In the genomic region with DNA sequence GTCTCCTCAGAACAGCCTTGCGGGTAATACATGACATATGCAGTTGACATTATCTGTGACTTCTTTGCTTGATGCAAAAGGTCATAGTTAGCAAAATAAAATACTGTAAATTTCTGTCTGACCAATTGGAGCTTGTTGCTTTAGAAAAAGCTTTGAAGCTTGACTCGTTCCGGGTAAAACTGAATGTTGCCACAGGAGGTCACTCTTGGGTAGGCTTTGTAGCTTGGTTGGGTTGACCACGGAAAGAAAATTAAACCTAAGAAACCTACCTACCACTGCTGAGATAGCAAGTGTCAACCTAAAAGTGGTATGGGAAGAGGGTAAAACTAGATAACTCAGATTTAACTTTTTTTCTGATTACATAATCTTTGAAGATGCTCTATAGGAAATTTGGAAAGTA, we compare ENCODE assay signal across 9 cellular contexts. TPM values are rescaled to one million over a fixed set of nuclear protein-coding genes. Genes with fewer than 3 reads are reported as not detected.
DNase-seq lines count a peak whose midpoint lies in the region; ATAC-seq lines count a peak whose summit lies in the region.
"Had no signal": no experiment of that assay in that cellular context is flagged by ENCODE, and none has a peak within 500 bp of the region (broad histone marks: within the 10 kb centered on the region; RNA-seq: fewer than 3 reads in every experiment).

No MANE protein-coding gene starts in this region.

- ATAC-seq in GM21619 (IDR thresholded peaks at IDR 0.05; ENCODE audit: unreplicated experiment) (peak; percentile 77), GM19328 (IDR thresholded peaks at IDR 0.05; ENCODE audit: unreplicated experiment) (no peak)
- ATAC-seq in activated naive CD8-positive, alpha-beta T cell treated with anti-CD3 and anti-CD28 coated beads, Interleukin-2, amount 10 ng/mL, durations not matched to agents 7 days and 5 days (ENCODE audit: low read depth) = peak; percentile 47
- peak; percentile 46 for ATAC-seq in stimulated activated naive CD8-positive, alpha-beta T cell treated with anti-CD3 and anti-CD28 coated beads, Interleukin-15, Interleukin-2, amounts not matched to agents 100 U/mL and 50 U/mL, for 24 hours

- peaks cover 6% of the 10 kb centered on the region for H3K36me3 Mint-ChIP-seq in activated naive CD8-positive, alpha-beta T cell treated with anti-CD3 and anti-CD28 coated beads, Interleukin-2, amount 10 ng/mL, durations not matched to agents 7 days and 5 days

- H3K4me3 Mint-ChIP-seq in activated naive CD8-positive, alpha-beta T cell treated with anti-CD3 and anti-CD28 coated beads, Interleukin-2, amount 10 ng/mL, durations not matched to agents 7 days and 5 days = no peak overlapping the region
- H3K4me3 Mint-ChIP-seq: stimulated activated naive CD8-positive, alpha-beta T cell treated with anti-CD3 and anti-CD28 coated beads, Interleukin-15, Interleukin-2, amounts not matched to agents 100 ng/mL and 50 ng/mL, for 24 hours had no signal

- peak; percentile 48 for DNase-seq in NCI-H82 (lab: John Stamatoyannopoulos, UW)
- no peak for DNase-seq in NCI-H82 treated with DMSO at 0.1 percent for 48 hours (lab: John Stamatoyannopoulos, UW; ENCODE audit: unreplicated experiment)
- DNase-seq in NCI-H526 treated with DMSO at 0.1 percent for 48 hours (lab: John Stamatoyannopoulos, UW) = peak; percentile 26
- no peak for DNase-seq in activated naive CD8-positive, alpha-beta T cell treated with anti-CD3 and anti-CD28 coated beads, Interleukin-2, amount 10 ng/mL, durations not matched to agents 7 days and 5 days
- peak; percentile 16 for DNase-seq in iPS-NIHi11 (ENCODE audit: low spot score)
- peak; percentile 27 for DNase-seq in stimulated activated naive CD8-positive, alpha-beta T cell treated with anti-CD3 and anti-CD28 coated beads, Interleukin-15, Interleukin-2, amounts not matched to agents 100 U/mL and 50 U/mL, for 24 hours

- H3K27ac Mint-ChIP-seq in activated naive CD8-positive, alpha-beta T cell treated with anti-CD3 and anti-CD28 coated beads, Interleukin-2, amount 10 ng/mL, durations not matched to agents 7 days and 5 days = no peak overlapping the region
- H3K27ac Mint-ChIP-seq: stimulated activated naive CD8-positive, alpha-beta T cell treated with anti-CD3 and anti-CD28 coated beads, Interleukin-15, Interleukin-2, amounts not matched to agents 100 ng/mL and 50 ng/mL, for 24 hours had no signal

- no peaks in the 10 kb centered on the region for H3K9me3 Mint-ChIP-seq in activated naive CD8-positive, alpha-beta T cell treated with anti-CD3 and anti-CD28 coated beads, Interleukin-2, amount 10 ng/mL, durations not matched to agents 7 days and 5 days
- H3K9me3 Mint-ChIP-seq: stimulated activated naive CD8-positive, alpha-beta T cell treated with anti-CD3 and anti-CD28 coated beads, Interleukin-15, Interleukin-2, amounts not matched to agents 100 ng/mL and 50 ng/mL, for 24 hours had no signal

- POLR2A ChIA-PET in activated naive CD8-positive, alpha-beta T cell treated with anti-CD3 and anti-CD28 coated beads, Interleukin-2, amount 10 ng/mL, durations not matched to agents 7 days and 5 days (lab: Charles Lee) = interaction anchor here (0.7 to 1.3 kb wide), 2 partner anchors 21 to 23 kb away, joined by 4 read pairs; a partner anchor contains a TSS

- no peaks in the 10 kb centered on the region for H3K27me3 Mint-ChIP-seq in activated naive CD8-positive, alpha-beta T cell treated with anti-CD3 and anti-CD28 coated beads, Interleukin-2, amount 10 ng/mL, durations not matched to agents 7 days and 5 days
- H3K27me3 Mint-ChIP-seq: stimulated activated naive CD8-positive, alpha-beta T cell treated with anti-CD3 and anti-CD28 coated beads, Interleukin-15, Interleukin-2, amounts not matched to agents 100 ng/mL and 50 ng/mL, for 24 hours had no signal

- peaks cover 25% of the 10 kb centered on the region for H3K4me1 Mint-ChIP-seq in activated naive CD8-positive, alpha-beta T cell treated with anti-CD3 and anti-CD28 coated beads, Interleukin-2, amount 10 ng/mL, durations not matched to agents 7 days and 5 days

RNA-seq across cellular contexts. Expression of a gene that starts 23.2 kb away (rescaled TPM):
- total RNA-seq in activated naive CD8-positive, alpha-beta T cell treated with anti-CD3 and anti-CD28 coated beads, Interleukin-2, amount 10 ng/mL, durations not matched to agents 7 days and 5 days = 10 to 100 TPM; 67.1 to 74.0 TPM

RNA-seq across cellular contexts. Expression of a gene that starts 52.4 kb away (rescaled TPM):
- under 1 TPM; 0.31 to 0.33 TPM for total RNA-seq in activated naive CD8-positive, alpha-beta T cell treated with anti-CD3 and anti-CD28 coated beads, Interleukin-2, amount 10 ng/mL, durations not matched to agents 7 days and 5 days

Comparison
In these comparisons a context has a peak if more than half of its experiments do, and no peak if none do; other contexts are left out.
1. DNase-seq: peak in NCI-H82 (single experiment), NCI-H526 treated with DMSO at 0.1 percent for 48 hours (single experiment), iPS-NIHi11 (single experiment) and stimulated activated naive CD8-positive, alpha-beta T cell treated with anti-CD3 and anti-CD28 coated beads, Interleukin-15, Interleukin-2, amounts not matched to agents 100 U/mL and 50 U/mL, for 24 hours (single experiment); none in NCI-H82 treated with DMSO at 0.1 percent for 48 hours (single experiment) and activated naive CD8-positive, alpha-beta T cell treated with anti-CD3 and anti-CD28 coated beads, Interleukin-2, amount 10 ng/mL, durations not matched to agents 7 days and 5 days (single experiment).